In genomic region chr9:138020120-138020794, GRCh38 we compare ENCODE assay signal across 21 cellular contexts.
DNase-seq lines count a peak whose midpoint lies in the region; ATAC-seq lines count a peak whose summit lies in the region.
"Had no signal": no experiment of that assay in that cellular context is flagged by ENCODE, and none has a peak within 500 bp of the region (broad histone marks: within the 10 kb centered on the region; RNA-seq: fewer than 3 reads in every experiment).

No MANE protein-coding gene starts in this region.

- H3K36me3 Mint-ChIP-seq in stimulated activated memory B cell treated with anti-CD40 and anti-IgM and Interleukin-4, amounts not matched to agents 10 μg/mL and 1 μg/mL and 100 μg/mL, for 72 hours: no peaks in the 10 kb centered on the region
- H3K36me3 Mint-ChIP-seq: immature natural killer cell had no signal

- no peak overlapping the region for H3K4me3 Mint-ChIP-seq in stimulated activated memory B cell treated with anti-CD40 and anti-IgM and Interleukin-4, amounts not matched to agents 10 μg/mL and 1 μg/mL and 100 μg/mL, for 72 hours
- H3K4me3 Mint-ChIP-seq: immature natural killer cell; T-helper 2 cell treated with Interferon-gamma antibody and Interleukin-4, amounts not matched to agents 5 μg/mL and 100 μg/mL, for 36 hours; WTC11 had no signal

- H3K4me1 Mint-ChIP-seq in stimulated activated memory B cell treated with anti-CD40 and anti-IgM and Interleukin-4, amounts not matched to agents 10 μg/mL and 1 μg/mL and 100 μg/mL, for 72 hours: no peaks in the 10 kb centered on the region
- H3K4me1 Mint-ChIP-seq: immature natural killer cell had no signal

- H3K9me3 Mint-ChIP-seq in stimulated activated memory B cell treated with anti-CD40 and anti-IgM and Interleukin-4, amounts not matched to agents 10 μg/mL and 1 μg/mL and 100 μg/mL, for 72 hours: no peaks in the 10 kb centered on the region
- H3K9me3 Mint-ChIP-seq: immature natural killer cell; T-helper 2 cell treated with Interferon-gamma antibody and Interleukin-4, amounts not matched to agents 5 μg/mL and 100 μg/mL, for 36 hours; WTC11 had no signal

- ATAC-seq in stimulated activated memory B cell treated with anti-CD40 and anti-IgM and Interleukin-4, amounts not matched to agents 10 μg/mL and 1 μg/mL and 100 μg/mL, for 72 hours: peak; percentile 56
- no peak for ATAC-seq in GM18502 (IDR thresholded peaks at IDR 0.05; ENCODE audit: poor library complexity, unreplicated experiment)
- ATAC-seq: body of pancreas, left lung, WTC11 had no signal

- H3K27ac Mint-ChIP-seq in stimulated activated memory B cell treated with anti-CD40 and anti-IgM and Interleukin-4, amounts not matched to agents 10 μg/mL and 1 μg/mL and 100 μg/mL, for 72 hours: no peak overlapping the region
- H3K27ac Mint-ChIP-seq: immature natural killer cell; T-helper 2 cell treated with Interferon-gamma antibody and Interleukin-4, amounts not matched to agents 5 μg/mL and 100 μg/mL, for 36 hours; WTC11 had no signal

- peaks cover 17% of the 10 kb centered on the region for H3K27me3 Mint-ChIP-seq in stimulated activated memory B cell treated with anti-CD40 and anti-IgM and Interleukin-4, amounts not matched to agents 10 μg/mL and 1 μg/mL and 100 μg/mL, for 72 hours

- peak; percentile 17 for DNase-seq in NCI-H2107 treated with DMSO at 0.1 percent for 48 hours (lab: John Stamatoyannopoulos, UW; ENCODE audit: unreplicated experiment)
- no peak for DNase-seq in NCI-H2107 (lab: John Stamatoyannopoulos, UW)
- peak; percentile 13 for DNase-seq in COLO668 (lab: John Stamatoyannopoulos, UW; ENCODE audit: unreplicated experiment)
- DNase-seq in islet precursor cell: peak; percentile 54
- no peak for DNase-seq in stimulated activated CD4-positive, alpha-beta T cell treated with anti-CD3 and anti-CD28 coated beads, Interleukin-4, amount 100 ng/mL, for 1 hour
- no peak for DNase-seq in DMS79 treated with DMSO at 0.1 percent for 48 hours (lab: John Stamatoyannopoulos, UW)
- DNase-seq: activated CD4-positive, alpha-beta T cell treated with anti-CD3 and anti-CD28 coated beads, Interleukin-2, amount 50 U/mL, for 48 hours; activated gamma-delta T cell treated with Interleukin-2 at 50 U/mL for 16 hours; BE2C; body of pancreas; effector CD8-positive, alpha-beta T cell; immature natural killer cell; NCI-H1048; NCI-H2029 treated with DMSO at 0.1 percent for 48 hours; NCI-H524 treated with DMSO at 0.1 percent for 48 hours; nucleus accumbens had no signal

Comparison
In these comparisons a context has a peak if more than half of its experiments do, and no peak if none do; other contexts are left out.
1. DNase-seq: peak in NCI-H2107 treated with DMSO at 0.1 percent for 48 hours (single experiment), COLO668 (single experiment) and islet precursor cell (single experiment); none in NCI-H2107 (single experiment), stimulated activated CD4-positive, alpha-beta T cell treated with anti-CD3 and anti-CD28 coated beads, Interleukin-4, amount 100 ng/mL, for 1 hour (single experiment) and DMS79 treated with DMSO at 0.1 percent for 48 hours (single experiment).